Comparison of ENCODE assay signal across 15 cellular contexts in the genomic region with DNA sequence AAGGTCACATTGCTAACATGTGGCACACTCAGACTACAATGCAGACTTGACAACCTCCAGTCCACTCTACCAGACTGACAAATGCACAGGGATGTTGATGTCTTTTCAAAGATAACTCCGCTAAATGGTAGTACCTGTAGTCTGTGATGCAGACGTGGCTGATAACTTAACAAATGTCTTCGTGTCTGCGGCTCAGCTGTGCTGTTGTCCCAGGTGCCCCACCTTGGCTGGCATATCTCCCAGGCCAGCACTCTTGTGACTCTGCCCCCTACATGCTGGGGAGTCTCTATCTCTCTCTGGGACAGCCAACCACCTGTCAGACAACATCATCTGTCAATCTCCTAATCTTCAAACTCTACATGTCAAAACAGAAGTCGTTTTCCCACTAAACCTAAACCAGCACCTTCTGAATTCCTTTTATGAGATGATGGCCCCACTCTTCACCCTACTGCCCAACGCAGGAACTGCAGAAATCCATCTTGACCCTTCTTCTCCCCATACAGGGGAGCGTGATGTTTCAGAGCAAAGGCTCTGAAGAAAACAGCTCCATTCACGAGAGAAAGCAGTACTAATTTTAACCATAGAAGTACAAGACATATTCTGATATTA.
A peak's percentile ranks its signal among the peaks of the same experiment; 100 is the strongest.
DNase-seq lines count a peak whose midpoint lies in the region; ATAC-seq and TF ChIP-seq lines count a peak whose summit lies in the region.
"Had no signal": no experiment of that assay in that cellular context is flagged by ENCODE, and none has a peak within 500 bp of the region (broad histone marks: within the 10 kb centered on the region; RNA-seq: fewer than 3 reads in every experiment).

No MANE protein-coding gene starts in this region.

- CTCF ChIA-PET in mammary epithelial cell (lab: Charles Lee; ENCODE audit: low non-redundant PET) (no interaction called here), MCF 10A (lab: Yijun Ruan, JAX) (interaction anchor here (0.6 kb wide), 1 partner anchor 31 kb away, joined by 3 read pairs; no protein-coding TSS in a partner anchor)
- CTCF ChIA-PET in CD8-positive, alpha-beta memory T cell (lab: Charles Lee) = no interaction called here

- H3K27ac ChIP-seq in mammary epithelial cell (ENCODE audit: insufficient read depth, low read depth, low read length) = no peak overlapping the region
- H3K27ac ChIP-seq in OCI-LY3 (ENCODE audit: low read length) = no peak overlapping the region
- H3K27ac ChIP-seq in CD8-positive, alpha-beta memory T cell (ENCODE audit: low read depth, low read length) = no peak overlapping the region
- H3K27ac ChIP-seq: prostate gland had no signal

- no peak overlapping the region for H3K4me3 Mint-ChIP-seq in MCF 10A (ENCODE audit: unreplicated experiment)
- H3K4me3 Mint-ChIP-seq in CD8-positive, alpha-beta memory T cell = no peak overlapping the region

- H3K27ac Mint-ChIP-seq in MCF 10A (ENCODE audit: low read depth, unreplicated experiment) = no peak overlapping the region
- peak overlapping the region in 1 of 8 donors; percentile 74 for H3K27ac Mint-ChIP-seq in CD8-positive, alpha-beta memory T cell

- H3K9me3 ChIP-seq in mammary epithelial cell (replicated peaks; ENCODE audit: insufficient read depth, low read length) (no peaks in the 10 kb centered on the region), OCI-LY3 (ENCODE audit: insufficient read depth, low read length) (no peaks in the 10 kb centered on the region)
- no peaks in the 10 kb centered on the region for H3K9me3 ChIP-seq in CD8-positive, alpha-beta memory T cell (ENCODE audit: low read length)
- H3K9me3 ChIP-seq: prostate gland had no signal

- intact Hi-C loops in mammary epithelial cell (cut with micrococcal nuclease) = no loop called here
- intact Hi-C loops in MCF 10A (cut with micrococcal nuclease) = no loop called here

- H3K4me1 Mint-ChIP-seq in MCF 10A (ENCODE audit: insufficient read depth, unreplicated experiment) = no peaks in the 10 kb centered on the region
- H3K4me1 Mint-ChIP-seq in CD8-positive, alpha-beta memory T cell = peaks cover 0 to 3% (median 0%) of the 10 kb centered on the region in 3 donors

- dilution Hi-C loops in mammary epithelial cell (cut with HindIII; ENCODE audit: low sequenced_read_pairs) = no loop called here

- POLR2A ChIA-PET in MCF 10A (lab: Yijun Ruan, JAX) = interaction anchor here (0.9 kb wide), 1 partner anchor 186 kb away, joined by 3 read pairs; no protein-coding TSS in a partner anchor
- POLR2A ChIA-PET in CD8-positive, alpha-beta memory T cell (lab: Charles Lee) = no interaction called here

- DNase-seq in mammary epithelial cell = no peak
- DNase-seq in MCF 10A (ENCODE audit: unreplicated experiment) = no peak
- no peak for DNase-seq in fibroblast of the aortic adventitia (ENCODE audit: low read depth)
- no peak for DNase-seq in CD8-positive, alpha-beta memory T cell
- DNase-seq in COLO668 (lab: John Stamatoyannopoulos, UW; ENCODE audit: unreplicated experiment) = no peak
- DNase-seq in activated T-cell treated with anti-CD3 and anti-CD28 coated beads for 4 hours = no peak
- DNase-seq: activated naive CD4-positive, alpha-beta T cell treated with Interleukin-2 at 50 U/mL for 16 hours; EL; NCI-H1436; NCI-H524 treated with DMSO at 0.1 percent for 48 hours; stimulated activated CD4-positive, alpha-beta T cell treated with anti-CD3 and anti-CD28 coated beads, Interleukin-15, amount 100 ng/mL, for 24 hours; trophoblast cell had no signal

- in situ Hi-C loops in mammary epithelial cell (cut with MboI; ENCODE audit: low sequenced_read_pairs in 2 of 2) = no loop called here

- H3K27me3 ChIP-seq in mammary epithelial cell (ENCODE audit: insufficient read depth, low read length) = no peaks in the 10 kb centered on the region
- no peaks in the 10 kb centered on the region for H3K27me3 ChIP-seq in OCI-LY3 (ENCODE audit: low read depth, low read length)
- no peaks in the 10 kb centered on the region for H3K27me3 ChIP-seq in CD8-positive, alpha-beta memory T cell (ENCODE audit: insufficient read depth, low read length, poor library complexity, severe bottlenecking)

- no peaks in the 10 kb centered on the region for H3K36me3 ChIP-seq in mammary epithelial cell (ENCODE audit: insufficient read depth, low read length)
- H3K36me3 ChIP-seq in OCI-LY3 (replicated peaks; ENCODE audit: low read depth, low read length) = peaks cover 2% of the 10 kb centered on the region
- no peaks in the 10 kb centered on the region for H3K36me3 ChIP-seq in CD8-positive, alpha-beta memory T cell (ENCODE audit: insufficient read depth, low read length)
- H3K36me3 ChIP-seq: prostate gland had no signal

- no TSS peak for BruUV-seq in mammary epithelial cell (replicated peaks; lab: Mats Ljungman, UMichigan)
- BruUV-seq in MCF 10A (replicated peaks; lab: Mats Ljungman, UMichigan) = no TSS peak

- no peaks in the 10 kb centered on the region for H3K36me3 Mint-ChIP-seq in MCF 10A (ENCODE audit: insufficient read depth, unreplicated experiment)
- peaks cover 0 to 2% (median 0%) of the 10 kb centered on the region in 3 donors for H3K36me3 Mint-ChIP-seq in CD8-positive, alpha-beta memory T cell

- H3K4me2 ChIP-seq in mammary epithelial cell (ENCODE audit: insufficient read depth, low read depth, low read length) = no peak overlapping the region
- no peak overlapping the region for H3K4me2 ChIP-seq in OCI-LY3 (ENCODE audit: low read length)

- peaks cover 11% of the 10 kb centered on the region for H3K27me3 Mint-ChIP-seq in MCF 10A (ENCODE audit: insufficient read depth, unreplicated experiment)
- H3K27me3 Mint-ChIP-seq in CD8-positive, alpha-beta memory T cell = peaks cover 2 to 4% of the 10 kb centered on the region in 2 donors

- H3K79me2 ChIP-seq in mammary epithelial cell (ENCODE audit: insufficient read depth, low read length) (no peaks in the 10 kb centered on the region), OCI-LY3 (ENCODE audit: low read length) (no peaks in the 10 kb centered on the region)

- WGBS in mammary epithelial cell (ENCODE audit: low coverage, missing lambda C conversion rate) = 84% methylated on average over 8 of the region's 8 CpGs

- TF ChIP-seq CTCF in mammary epithelial cell (conservative IDR thresholded peaks at IDR 0.05 in 1 of 2, IDR thresholded peaks at IDR 0.05 in 1 of 2; ENCODE audit: extremely low read depth in 1 of 2, insufficient read depth in 1 of 2, low read depth in 1 of 2, low read length in 2 of 2) (peak; percentile 6 to 17), MCF 10A (IDR thresholded peaks at IDR 0.05; ENCODE audit: unreplicated experiment) (no peak), OCI-LY3 (IDR thresholded peaks at IDR 0.05; ENCODE audit: low read depth, low read length) (peak; percentile 22), fibroblast of the aortic adventitia (IDR thresholded peaks at IDR 0.05; ENCODE audit: insufficient read depth, low read length) (peak; percentile 35)

- H4K20me1 ChIP-seq in mammary epithelial cell (ENCODE audit: insufficient read depth, low read length) (no peaks in the 10 kb centered on the region), OCI-LY3 (ENCODE audit: insufficient read depth, low read length) (no peaks in the 10 kb centered on the region)

- no peak overlapping the region for H2AFZ ChIP-seq in mammary epithelial cell (ENCODE audit: low read depth, low read length)
- H2AFZ ChIP-seq in OCI-LY3 (ENCODE audit: low read depth, low read length) = no peak overlapping the region

- H3K4me1 ChIP-seq in mammary epithelial cell (ENCODE audit: insufficient read depth, low read length) = no peaks in the 10 kb centered on the region
- peaks cover 19% of the 10 kb centered on the region for H3K4me1 ChIP-seq in OCI-LY3 (ENCODE audit: low read length)
- no peaks in the 10 kb centered on the region for H3K4me1 ChIP-seq in CD8-positive, alpha-beta memory T cell (ENCODE audit: insufficient read depth, low read length)
- H3K4me1 ChIP-seq: prostate gland had no signal

- no peaks in the 10 kb centered on the region for H3K9me3 Mint-ChIP-seq in MCF 10A (ENCODE audit: unreplicated experiment)
- H3K9me3 Mint-ChIP-seq in CD8-positive, alpha-beta memory T cell = no peaks in the 10 kb centered on the region

- ATAC-seq in HG02938 (IDR thresholded peaks at IDR 0.05; ENCODE audit: unreplicated experiment) = no peak

- no peak overlapping the region for H3K4me3 ChIP-seq in mammary epithelial cell (replicated peaks in 1 of 3; ENCODE audit: insufficient read depth in 1 of 3, low read depth in 2 of 3, low read length in 3 of 3)
- no peak overlapping the region for H3K4me3 ChIP-seq in OCI-LY3 (ENCODE audit: low read length)
- no peak overlapping the region for H3K4me3 ChIP-seq in fibroblast of the aortic adventitia (ENCODE audit: low read depth, low read length)
- no peak overlapping the region for H3K4me3 ChIP-seq in CD8-positive, alpha-beta memory T cell (ENCODE audit: low read length)
- H3K4me3 ChIP-seq: prostate gland had no signal

- H3K9ac ChIP-seq in mammary epithelial cell (ENCODE audit: insufficient read depth, low read length) = no peak overlapping the region
- H3K9ac ChIP-seq in OCI-LY3 (ENCODE audit: low read length) = no peak overlapping the region
